1 cellular context compared by ENCODE assay signal in genomic region chr15:78734441-78735064, GRCh38.
TF ChIP-seq lines count a peak whose summit lies in the region.

No MANE protein-coding gene starts in this region.

TF ChIP-seq in H1, 55 proteins besides CTCF, POLR2A, EP300 and RAD21 (continued from another document):
- no peak for TF ChIP-seq RBBP5 (IDR thresholded peaks at IDR 0.05; ENCODE audit: borderline replicate concordance, low read depth, low read length)
- no peak for TF ChIP-seq SAP30 (IDR thresholded peaks at IDR 0.05; ENCODE audit: insufficient read depth, insufficient replicate concordance, low read length)
- TF ChIP-seq HDAC6 (IDR thresholded peaks at IDR 0.05; ENCODE audit: low read depth, low read length) = no peak
- no peak for TF ChIP-seq BRCA1 (IDR thresholded peaks at IDR 0.05; ENCODE audit: low read depth, low read length)
- no peak for TF ChIP-seq RFX5 (IDR thresholded peaks at IDR 0.05; ENCODE audit: borderline replicate concordance, low read depth, low read length)
- TF ChIP-seq CBX5 (IDR thresholded peaks at IDR 0.05; ENCODE audit: low read depth, low read length) = no peak
- no peak for TF ChIP-seq SP4 (IDR thresholded peaks at IDR 0.05; ENCODE audit: low read length)
- no peak for TF ChIP-seq CBX8 (IDR thresholded peaks at IDR 0.05; ENCODE audit: borderline replicate concordance, low read depth, low read length)
- TF ChIP-seq HDAC2 (IDR thresholded peaks at IDR 0.05; ENCODE audit: borderline replicate concordance in 1 of 2, low read depth in 2 of 2, low read length in 2 of 2) = no peak
- TF ChIP-seq GTF2F1 (IDR thresholded peaks at IDR 0.05; ENCODE audit: borderline replicate concordance, low read depth, low read length) = no peak
- TF ChIP-seq, protein P1, sequence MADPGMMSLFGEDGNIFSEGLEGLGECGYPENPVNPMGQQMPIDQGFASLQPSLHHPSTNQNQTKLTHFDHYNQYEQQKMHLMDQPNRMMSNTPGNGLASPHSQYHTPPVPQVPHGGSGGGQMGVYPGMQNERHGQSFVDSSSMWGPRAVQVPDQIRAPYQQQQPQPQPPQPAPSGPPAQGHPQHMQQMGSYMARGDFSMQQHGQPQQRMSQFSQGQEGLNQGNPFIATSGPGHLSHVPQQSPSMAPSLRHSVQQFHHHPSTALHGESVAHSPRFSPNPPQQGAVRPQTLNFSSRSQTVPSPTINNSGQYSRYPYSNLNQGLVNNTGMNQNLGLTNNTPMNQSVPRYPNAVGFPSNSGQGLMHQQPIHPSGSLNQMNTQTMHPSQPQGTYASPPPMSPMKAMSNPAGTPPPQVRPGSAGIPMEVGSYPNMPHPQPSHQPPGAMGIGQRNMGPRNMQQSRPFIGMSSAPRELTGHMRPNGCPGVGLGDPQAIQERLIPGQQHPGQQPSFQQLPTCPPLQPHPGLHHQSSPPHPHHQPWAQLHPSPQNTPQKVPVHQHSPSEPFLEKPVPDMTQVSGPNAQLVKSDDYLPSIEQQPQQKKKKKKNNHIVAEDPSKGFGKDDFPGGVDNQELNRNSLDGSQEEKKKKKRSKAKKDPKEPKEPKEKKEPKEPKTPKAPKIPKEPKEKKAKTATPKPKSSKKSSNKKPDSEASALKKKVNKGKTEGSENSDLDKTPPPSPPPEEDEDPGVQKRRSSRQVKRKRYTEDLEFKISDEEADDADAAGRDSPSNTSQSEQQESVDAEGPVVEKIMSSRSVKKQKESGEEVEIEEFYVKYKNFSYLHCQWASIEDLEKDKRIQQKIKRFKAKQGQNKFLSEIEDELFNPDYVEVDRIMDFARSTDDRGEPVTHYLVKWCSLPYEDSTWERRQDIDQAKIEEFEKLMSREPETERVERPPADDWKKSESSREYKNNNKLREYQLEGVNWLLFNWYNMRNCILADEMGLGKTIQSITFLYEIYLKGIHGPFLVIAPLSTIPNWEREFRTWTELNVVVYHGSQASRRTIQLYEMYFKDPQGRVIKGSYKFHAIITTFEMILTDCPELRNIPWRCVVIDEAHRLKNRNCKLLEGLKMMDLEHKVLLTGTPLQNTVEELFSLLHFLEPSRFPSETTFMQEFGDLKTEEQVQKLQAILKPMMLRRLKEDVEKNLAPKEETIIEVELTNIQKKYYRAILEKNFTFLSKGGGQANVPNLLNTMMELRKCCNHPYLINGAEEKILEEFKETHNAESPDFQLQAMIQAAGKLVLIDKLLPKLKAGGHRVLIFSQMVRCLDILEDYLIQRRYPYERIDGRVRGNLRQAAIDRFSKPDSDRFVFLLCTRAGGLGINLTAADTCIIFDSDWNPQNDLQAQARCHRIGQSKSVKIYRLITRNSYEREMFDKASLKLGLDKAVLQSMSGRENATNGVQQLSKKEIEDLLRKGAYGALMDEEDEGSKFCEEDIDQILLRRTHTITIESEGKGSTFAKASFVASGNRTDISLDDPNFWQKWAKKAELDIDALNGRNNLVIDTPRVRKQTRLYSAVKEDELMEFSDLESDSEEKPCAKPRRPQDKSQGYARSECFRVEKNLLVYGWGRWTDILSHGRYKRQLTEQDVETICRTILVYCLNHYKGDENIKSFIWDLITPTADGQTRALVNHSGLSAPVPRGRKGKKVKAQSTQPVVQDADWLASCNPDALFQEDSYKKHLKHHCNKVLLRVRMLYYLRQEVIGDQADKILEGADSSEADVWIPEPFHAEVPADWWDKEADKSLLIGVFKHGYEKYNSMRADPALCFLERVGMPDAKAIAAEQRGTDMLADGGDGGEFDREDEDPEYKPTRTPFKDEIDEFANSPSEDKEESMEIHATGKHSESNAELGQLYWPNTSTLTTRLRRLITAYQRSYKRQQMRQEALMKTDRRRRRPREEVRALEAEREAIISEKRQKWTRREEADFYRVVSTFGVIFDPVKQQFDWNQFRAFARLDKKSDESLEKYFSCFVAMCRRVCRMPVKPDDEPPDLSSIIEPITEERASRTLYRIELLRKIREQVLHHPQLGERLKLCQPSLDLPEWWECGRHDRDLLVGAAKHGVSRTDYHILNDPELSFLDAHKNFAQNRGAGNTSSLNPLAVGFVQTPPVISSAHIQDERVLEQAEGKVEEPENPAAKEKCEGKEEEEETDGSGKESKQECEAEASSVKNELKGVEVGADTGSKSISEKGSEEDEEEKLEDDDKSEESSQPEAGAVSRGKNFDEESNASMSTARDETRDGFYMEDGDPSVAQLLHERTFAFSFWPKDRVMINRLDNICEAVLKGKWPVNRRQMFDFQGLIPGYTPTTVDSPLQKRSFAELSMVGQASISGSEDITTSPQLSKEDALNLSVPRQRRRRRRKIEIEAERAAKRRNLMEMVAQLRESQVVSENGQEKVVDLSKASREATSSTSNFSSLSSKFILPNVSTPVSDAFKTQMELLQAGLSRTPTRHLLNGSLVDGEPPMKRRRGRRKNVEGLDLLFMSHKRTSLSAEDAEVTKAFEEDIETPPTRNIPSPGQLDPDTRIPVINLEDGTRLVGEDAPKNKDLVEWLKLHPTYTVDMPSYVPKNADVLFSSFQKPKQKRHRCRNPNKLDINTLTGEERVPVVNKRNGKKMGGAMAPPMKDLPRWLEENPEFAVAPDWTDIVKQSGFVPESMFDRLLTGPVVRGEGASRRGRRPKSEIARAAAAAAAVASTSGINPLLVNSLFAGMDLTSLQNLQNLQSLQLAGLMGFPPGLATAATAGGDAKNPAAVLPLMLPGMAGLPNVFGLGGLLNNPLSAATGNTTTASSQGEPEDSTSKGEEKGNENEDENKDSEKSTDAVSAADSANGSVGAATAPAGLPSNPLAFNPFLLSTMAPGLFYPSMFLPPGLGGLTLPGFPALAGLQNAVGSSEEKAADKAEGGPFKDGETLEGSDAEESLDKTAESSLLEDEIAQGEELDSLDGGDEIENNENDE (IDR thresholded peaks at IDR 0.05; ENCODE audit: insufficient replicate concordance, low read length) = no peak
- TF ChIP-seq CREB1 (IDR thresholded peaks at IDR 0.05) = no peak
